ENCODE assay signal across 2 cellular contexts in genomic region chr1:20151906-20152598, GRCh38.
A peak's percentile ranks its signal among the peaks of the same experiment; 100 is the strongest.
TF ChIP-seq lines count a peak whose summit lies in the region.

No MANE protein-coding gene starts in this region.

TF ChIP-seq in GM23338, 12 proteins besides CTCF, POLR2A, EP300 and RAD21:
- TF ChIP-seq ETS1 (IDR thresholded peaks at IDR 0.05) (no peak), CREB1 (CRISPR knock-in tag; IDR thresholded peaks at IDR 0.05; ENCODE audit: low read depth) (no peak), JUNB (IDR thresholded peaks at IDR 0.05; ENCODE audit: unreplicated experiment) (no peak), NANOG (IDR thresholded peaks at IDR 0.05; ENCODE audit: borderline replicate concordance) (no peak), EZH2phosphoT487 (IDR thresholded peaks at IDR 0.05; ENCODE audit: unreplicated experiment) (no peak), POLR2AphosphoS5 (IDR thresholded peaks at IDR 0.05; ENCODE audit: low read depth) (no peak), STAT1 (IDR thresholded peaks at IDR 0.05; ENCODE audit: unreplicated experiment) (no peak), ZNF114 (CRISPR knock-in tag; IDR thresholded peaks at IDR 0.05) (no peak), EZH2 (IDR thresholded peaks at IDR 0.05; ENCODE audit: low read depth, unreplicated experiment) (no peak), ZNF331 (CRISPR knock-in tag; IDR thresholded peaks at IDR 0.05; ENCODE audit: low read depth) (no peak)
- TF ChIP-seq, protein P1, sequence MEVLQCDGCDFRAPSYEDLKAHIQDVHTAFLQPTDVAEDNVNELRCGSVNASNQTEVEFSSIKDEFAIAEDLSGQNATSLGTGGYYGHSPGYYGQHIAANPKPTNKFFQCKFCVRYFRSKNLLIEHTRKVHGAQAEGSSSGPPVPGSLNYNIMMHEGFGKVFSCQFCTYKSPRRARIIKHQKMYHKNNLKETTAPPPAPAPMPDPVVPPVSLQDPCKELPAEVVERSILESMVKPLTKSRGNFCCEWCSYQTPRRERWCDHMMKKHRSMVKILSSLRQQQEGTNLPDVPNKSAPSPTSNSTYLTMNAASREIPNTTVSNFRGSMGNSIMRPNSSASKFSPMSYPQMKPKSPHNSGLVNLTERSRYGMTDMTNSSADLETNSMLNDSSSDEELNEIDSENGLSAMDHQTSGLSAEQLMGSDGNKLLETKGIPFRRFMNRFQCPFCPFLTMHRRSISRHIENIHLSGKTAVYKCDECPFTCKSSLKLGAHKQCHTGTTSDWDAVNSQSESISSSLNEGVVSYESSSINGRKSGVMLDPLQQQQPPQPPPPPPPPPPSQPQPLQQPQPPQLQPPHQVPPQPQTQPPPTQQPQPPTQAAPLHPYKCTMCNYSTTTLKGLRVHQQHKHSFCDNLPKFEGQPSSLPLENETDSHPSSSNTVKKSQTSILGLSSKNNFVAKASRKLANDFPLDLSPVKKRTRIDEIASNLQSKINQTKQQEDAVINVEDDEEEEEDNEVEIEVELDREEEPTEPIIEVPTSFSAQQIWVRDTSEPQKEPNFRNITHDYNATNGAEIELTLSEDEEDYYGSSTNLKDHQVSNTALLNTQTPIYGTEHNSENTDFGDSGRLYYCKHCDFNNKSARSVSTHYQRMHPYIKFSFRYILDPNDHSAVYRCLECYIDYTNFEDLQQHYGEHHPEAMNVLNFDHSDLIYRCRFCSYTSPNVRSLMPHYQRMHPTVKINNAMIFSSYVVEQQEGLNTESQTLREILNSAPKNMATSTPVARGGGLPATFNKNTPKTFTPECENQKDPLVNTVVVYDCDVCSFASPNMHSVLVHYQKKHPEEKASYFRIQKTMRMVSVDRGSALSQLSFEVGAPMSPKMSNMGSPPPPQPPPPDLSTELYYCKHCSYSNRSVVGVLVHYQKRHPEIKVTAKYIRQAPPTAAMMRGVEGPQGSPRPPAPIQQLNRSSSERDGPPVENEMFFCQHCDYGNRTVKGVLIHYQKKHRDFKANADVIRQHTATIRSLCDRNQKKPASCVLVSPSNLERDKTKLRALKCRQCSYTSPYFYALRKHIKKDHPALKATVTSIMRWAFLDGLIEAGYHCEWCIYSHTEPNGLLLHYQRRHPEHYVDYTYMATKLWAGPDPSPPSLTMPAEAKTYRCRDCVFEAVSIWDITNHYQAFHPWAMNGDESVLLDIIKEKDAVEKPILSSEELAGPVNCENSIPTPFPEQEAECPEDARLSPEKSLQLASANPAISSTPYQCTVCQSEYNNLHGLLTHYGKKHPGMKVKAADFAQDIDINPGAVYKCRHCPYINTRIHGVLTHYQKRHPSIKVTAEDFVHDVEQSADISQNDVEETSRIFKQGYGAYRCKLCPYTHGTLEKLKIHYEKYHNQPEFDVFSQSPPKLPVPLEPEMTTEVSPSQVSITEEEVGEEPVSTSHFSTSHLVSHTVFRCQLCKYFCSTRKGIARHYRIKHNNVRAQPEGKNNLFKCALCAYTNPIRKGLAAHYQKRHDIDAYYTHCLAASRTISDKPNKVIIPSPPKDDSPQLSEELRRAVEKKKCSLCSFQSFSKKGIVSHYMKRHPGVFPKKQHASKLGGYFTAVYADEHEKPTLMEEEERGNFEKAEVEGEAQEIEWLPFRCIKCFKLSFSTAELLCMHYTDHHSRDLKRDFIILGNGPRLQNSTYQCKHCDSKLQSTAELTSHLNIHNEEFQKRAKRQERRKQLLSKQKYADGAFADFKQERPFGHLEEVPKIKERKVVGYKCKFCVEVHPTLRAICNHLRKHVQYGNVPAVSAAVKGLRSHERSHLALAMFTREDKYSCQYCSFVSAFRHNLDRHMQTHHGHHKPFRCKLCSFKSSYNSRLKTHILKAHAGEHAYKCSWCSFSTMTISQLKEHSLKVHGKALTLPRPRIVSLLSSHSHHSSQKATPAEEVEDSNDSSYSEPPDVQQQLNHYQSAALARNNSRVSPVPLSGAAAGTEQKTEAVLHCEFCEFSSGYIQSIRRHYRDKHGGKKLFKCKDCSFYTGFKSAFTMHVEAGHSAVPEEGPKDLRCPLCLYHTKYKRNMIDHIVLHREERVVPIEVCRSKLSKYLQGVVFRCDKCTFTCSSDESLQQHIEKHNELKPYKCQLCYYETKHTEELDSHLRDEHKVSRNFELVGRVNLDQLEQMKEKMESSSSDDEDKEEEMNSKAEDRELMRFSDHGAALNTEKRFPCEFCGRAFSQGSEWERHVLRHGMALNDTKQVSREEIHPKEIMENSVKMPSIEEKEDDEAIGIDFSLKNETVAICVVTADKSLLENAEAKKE (CRISPR knock-in tag; IDR thresholded peaks at IDR 0.05): no peak
- TF ChIP-seq, protein P2, sequence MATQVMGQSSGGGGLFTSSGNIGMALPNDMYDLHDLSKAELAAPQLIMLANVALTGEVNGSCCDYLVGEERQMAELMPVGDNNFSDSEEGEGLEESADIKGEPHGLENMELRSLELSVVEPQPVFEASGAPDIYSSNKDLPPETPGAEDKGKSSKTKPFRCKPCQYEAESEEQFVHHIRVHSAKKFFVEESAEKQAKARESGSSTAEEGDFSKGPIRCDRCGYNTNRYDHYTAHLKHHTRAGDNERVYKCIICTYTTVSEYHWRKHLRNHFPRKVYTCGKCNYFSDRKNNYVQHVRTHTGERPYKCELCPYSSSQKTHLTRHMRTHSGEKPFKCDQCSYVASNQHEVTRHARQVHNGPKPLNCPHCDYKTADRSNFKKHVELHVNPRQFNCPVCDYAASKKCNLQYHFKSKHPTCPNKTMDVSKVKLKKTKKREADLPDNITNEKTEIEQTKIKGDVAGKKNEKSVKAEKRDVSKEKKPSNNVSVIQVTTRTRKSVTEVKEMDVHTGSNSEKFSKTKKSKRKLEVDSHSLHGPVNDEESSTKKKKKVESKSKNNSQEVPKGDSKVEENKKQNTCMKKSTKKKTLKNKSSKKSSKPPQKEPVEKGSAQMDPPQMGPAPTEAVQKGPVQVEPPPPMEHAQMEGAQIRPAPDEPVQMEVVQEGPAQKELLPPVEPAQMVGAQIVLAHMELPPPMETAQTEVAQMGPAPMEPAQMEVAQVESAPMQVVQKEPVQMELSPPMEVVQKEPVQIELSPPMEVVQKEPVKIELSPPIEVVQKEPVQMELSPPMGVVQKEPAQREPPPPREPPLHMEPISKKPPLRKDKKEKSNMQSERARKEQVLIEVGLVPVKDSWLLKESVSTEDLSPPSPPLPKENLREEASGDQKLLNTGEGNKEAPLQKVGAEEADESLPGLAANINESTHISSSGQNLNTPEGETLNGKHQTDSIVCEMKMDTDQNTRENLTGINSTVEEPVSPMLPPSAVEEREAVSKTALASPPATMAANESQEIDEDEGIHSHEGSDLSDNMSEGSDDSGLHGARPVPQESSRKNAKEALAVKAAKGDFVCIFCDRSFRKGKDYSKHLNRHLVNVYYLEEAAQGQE (IDR thresholded peaks at IDR 0.05; ENCODE audit: unreplicated experiment): no peak

TF ChIP-seq in GM12878, 131 proteins besides CTCF, POLR2A, EP300 and RAD21 (continues in another document):
- TF ChIP-seq, protein P3, sequence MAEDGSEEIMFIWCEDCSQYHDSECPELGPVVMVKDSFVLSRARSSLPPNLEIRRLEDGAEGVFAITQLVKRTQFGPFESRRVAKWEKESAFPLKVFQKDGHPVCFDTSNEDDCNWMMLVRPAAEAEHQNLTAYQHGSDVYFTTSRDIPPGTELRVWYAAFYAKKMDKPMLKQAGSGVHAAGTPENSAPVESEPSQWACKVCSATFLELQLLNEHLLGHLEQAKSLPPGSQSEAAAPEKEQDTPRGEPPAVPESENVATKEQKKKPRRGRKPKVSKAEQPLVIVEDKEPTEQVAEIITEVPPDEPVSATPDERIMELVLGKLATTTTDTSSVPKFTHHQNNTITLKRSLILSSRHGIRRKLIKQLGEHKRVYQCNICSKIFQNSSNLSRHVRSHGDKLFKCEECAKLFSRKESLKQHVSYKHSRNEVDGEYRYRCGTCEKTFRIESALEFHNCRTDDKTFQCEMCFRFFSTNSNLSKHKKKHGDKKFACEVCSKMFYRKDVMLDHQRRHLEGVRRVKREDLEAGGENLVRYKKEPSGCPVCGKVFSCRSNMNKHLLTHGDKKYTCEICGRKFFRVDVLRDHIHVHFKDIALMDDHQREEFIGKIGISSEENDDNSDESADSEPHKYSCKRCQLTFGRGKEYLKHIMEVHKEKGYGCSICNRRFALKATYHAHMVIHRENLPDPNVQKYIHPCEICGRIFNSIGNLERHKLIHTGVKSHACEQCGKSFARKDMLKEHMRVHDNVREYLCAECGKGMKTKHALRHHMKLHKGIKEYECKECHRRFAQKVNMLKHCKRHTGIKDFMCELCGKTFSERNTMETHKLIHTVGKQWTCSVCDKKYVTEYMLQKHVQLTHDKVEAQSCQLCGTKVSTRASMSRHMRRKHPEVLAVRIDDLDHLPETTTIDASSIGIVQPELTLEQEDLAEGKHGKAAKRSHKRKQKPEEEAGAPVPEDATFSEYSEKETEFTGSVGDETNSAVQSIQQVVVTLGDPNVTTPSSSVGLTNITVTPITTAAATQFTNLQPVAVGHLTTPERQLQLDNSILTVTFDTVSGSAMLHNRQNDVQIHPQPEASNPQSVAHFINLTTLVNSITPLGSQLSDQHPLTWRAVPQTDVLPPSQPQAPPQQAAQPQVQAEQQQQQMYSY (CRISPR knock-in tag; IDR thresholded peaks at IDR 0.05): no peak
- TF ChIP-seq SPI1 (IDR thresholded peaks at IDR 0.05; ENCODE audit: borderline replicate concordance, insufficient read depth, low read depth, low read length) (no peak), SMARCA5 (IDR thresholded peaks at IDR 0.05) (0 out of 2 replicates have a peak, but pooled peaks have one; percentile 62), RAD51 (IDR thresholded peaks at IDR 0.05) (no peak), MEF2A (IDR thresholded peaks at IDR 0.05; ENCODE audit: insufficient read depth, low read depth, low read length) (no peak), SMC3 (IDR thresholded peaks at IDR 0.05; ENCODE audit: borderline replicate concordance, low read length) (peak; percentile 99), CBX3 (IDR thresholded peaks at IDR 0.05; ENCODE audit: borderline replicate concordance, low read depth) (no peak), SREBF1 (IDR thresholded peaks at IDR 0.05; ENCODE audit: low read length) (no peak), SUPT20H (IDR thresholded peaks at IDR 0.05; ENCODE audit: borderline replicate concordance, control insufficient read depth, low read depth, low read length) (no peak), RB1 (IDR thresholded peaks at IDR 0.05; ENCODE audit: borderline replicate concordance) (peak; percentile 55; the same call in 1 of the 2 replicates), CHD2 (IDR thresholded peaks at IDR 0.05; ENCODE audit: borderline replicate concordance, low read depth, low read length) (0 out of 2 replicates have a peak, but pooled peaks have one; percentile 38), BACH1 (IDR thresholded peaks at IDR 0.05; ENCODE audit: borderline replicate concordance) (no peak), POU2F2 (IDR thresholded peaks at IDR 0.05; ENCODE audit: borderline replicate concordance, low read depth, low read length) (peak; percentile 33; the same call in 1 of the 3 replicates), BHLHE40 (IDR thresholded peaks at IDR 0.05; ENCODE audit: borderline replicate concordance in 1 of 2, low read depth in 2 of 2, low read length in 1 of 2) (peak; percentile 14 to 45; a peak in 2 of 4 replicates), TCF12 (IDR thresholded peaks at IDR 0.05; ENCODE audit: low read depth, low read length) (0 out of 2 replicates have a peak, but pooled peaks have one; percentile 17), MEF2B (IDR thresholded peaks at IDR 0.05; ENCODE audit: partially characterized antibody, poor library complexity, severe bottlenecking) (peak; percentile 90), NFXL1 (IDR thresholded peaks at IDR 0.05; ENCODE audit: borderline replicate concordance) (peak; percentile 46; the same call in 1 of the 2 replicates)
- TF ChIP-seq, protein P4, sequence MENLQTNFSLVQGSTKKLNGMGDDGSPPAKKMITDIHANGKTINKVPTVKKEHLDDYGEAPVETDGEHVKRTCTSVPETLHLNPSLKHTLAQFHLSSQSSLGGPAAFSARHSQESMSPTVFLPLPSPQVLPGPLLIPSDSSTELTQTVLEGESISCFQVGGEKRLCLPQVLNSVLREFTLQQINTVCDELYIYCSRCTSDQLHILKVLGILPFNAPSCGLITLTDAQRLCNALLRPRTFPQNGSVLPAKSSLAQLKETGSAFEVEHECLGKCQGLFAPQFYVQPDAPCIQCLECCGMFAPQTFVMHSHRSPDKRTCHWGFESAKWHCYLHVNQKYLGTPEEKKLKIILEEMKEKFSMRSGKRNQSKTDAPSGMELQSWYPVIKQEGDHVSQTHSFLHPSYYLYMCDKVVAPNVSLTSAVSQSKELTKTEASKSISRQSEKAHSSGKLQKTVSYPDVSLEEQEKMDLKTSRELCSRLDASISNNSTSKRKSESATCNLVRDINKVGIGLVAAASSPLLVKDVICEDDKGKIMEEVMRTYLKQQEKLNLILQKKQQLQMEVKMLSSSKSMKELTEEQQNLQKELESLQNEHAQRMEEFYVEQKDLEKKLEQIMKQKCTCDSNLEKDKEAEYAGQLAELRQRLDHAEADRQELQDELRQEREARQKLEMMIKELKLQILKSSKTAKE (IDR thresholded peaks at IDR 0.05; ENCODE audit: low read depth, poor library complexity, severe bottlenecking): no peak
- TF ChIP-seq, protein P5, sequence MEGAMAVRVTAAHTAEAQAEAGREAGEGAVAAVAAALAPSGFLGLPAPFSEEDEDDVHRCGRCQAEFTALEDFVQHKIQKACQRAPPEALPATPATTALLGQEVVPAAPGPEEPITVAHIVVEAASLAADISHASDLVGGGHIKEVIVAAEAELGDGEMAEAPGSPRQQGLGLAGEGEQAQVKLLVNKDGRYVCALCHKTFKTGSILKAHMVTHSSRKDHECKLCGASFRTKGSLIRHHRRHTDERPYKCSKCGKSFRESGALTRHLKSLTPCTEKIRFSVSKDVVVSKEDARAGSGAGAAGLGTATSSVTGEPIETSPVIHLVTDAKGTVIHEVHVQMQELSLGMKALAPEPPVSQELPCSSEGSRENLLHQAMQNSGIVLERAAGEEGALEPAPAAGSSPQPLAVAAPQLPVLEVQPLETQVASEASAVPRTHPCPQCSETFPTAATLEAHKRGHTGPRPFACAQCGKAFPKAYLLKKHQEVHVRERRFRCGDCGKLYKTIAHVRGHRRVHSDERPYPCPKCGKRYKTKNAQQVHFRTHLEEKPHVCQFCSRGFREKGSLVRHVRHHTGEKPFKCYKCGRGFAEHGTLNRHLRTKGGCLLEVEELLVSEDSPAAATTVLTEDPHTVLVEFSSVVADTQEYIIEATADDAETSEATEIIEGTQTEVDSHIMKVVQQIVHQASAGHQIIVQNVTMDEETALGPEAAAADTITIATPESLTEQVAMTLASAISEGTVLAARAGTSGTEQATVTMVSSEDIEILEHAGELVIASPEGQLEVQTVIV (IDR thresholded peaks at IDR 0.05; ENCODE audit: borderline replicate concordance, partially characterized antibody): no peak
- TF ChIP-seq, protein P6, sequence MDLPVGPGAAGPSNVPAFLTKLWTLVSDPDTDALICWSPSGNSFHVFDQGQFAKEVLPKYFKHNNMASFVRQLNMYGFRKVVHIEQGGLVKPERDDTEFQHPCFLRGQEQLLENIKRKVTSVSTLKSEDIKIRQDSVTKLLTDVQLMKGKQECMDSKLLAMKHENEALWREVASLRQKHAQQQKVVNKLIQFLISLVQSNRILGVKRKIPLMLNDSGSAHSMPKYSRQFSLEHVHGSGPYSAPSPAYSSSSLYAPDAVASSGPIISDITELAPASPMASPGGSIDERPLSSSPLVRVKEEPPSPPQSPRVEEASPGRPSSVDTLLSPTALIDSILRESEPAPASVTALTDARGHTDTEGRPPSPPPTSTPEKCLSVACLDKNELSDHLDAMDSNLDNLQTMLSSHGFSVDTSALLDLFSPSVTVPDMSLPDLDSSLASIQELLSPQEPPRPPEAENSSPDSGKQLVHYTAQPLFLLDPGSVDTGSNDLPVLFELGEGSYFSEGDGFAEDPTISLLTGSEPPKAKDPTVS (IDR thresholded peaks at IDR 0.05; ENCODE audit: low read depth, low read length): no peak
- TF ChIP-seq, protein P7, sequence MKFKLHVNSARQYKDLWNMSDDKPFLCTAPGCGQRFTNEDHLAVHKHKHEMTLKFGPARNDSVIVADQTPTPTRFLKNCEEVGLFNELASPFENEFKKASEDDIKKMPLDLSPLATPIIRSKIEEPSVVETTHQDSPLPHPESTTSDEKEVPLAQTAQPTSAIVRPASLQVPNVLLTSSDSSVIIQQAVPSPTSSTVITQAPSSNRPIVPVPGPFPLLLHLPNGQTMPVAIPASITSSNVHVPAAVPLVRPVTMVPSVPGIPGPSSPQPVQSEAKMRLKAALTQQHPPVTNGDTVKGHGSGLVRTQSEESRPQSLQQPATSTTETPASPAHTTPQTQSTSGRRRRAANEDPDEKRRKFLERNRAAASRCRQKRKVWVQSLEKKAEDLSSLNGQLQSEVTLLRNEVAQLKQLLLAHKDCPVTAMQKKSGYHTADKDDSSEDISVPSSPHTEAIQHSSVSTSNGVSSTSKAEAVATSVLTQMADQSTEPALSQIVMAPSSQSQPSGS (IDR thresholded peaks at IDR 0.05; ENCODE audit: low read length): no peak
